21 cellular contexts compared by ENCODE assay signal in the genomic region with DNA sequence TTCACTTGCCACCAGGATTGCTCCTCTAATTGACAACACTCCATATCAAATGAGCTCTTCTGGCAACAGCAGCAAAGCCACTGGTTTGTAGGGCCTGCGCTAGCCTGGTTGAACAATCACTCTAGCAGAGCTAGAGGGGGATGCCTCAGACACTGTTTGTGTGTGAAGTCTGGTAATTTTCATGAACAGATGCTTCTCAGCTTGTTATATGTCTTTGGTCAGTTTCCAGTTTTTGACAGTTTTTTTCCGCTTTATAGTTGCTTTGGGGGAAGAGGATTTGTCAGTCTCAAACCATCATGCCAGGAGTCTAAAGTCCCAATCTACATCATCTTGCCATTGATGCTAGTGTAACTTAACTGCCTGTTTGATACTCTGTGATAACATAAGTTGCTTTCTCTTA.
DNase-seq lines count a peak whose midpoint lies in the region; FAIRE-seq and TF ChIP-seq lines count a peak whose summit lies in the region.
"Had no signal": no experiment of that assay in that cellular context is flagged by ENCODE, and none has a peak within 500 bp of the region (broad histone marks: within the 10 kb centered on the region; RNA-seq: fewer than 3 reads in every experiment).

No MANE protein-coding gene starts in this region.

- H3K4me1 ChIP-seq in astrocyte (ENCODE audit: insufficient read depth, low read length), result no peaks in the 10 kb centered on the region

- no peaks in the 10 kb centered on the region for H4K20me1 ChIP-seq in astrocyte (ENCODE audit: insufficient read depth, low read length)
- H4K20me1 ChIP-seq: BLaER1 had no signal

- no peak overlapping the region for H3K4me3 Mint-ChIP-seq in astrocyte (ENCODE audit: unreplicated experiment)
- no peak overlapping the region for H3K4me3 Mint-ChIP-seq in activated CD4-positive, alpha-beta memory T cell treated with anti-CD3 and anti-CD28 coated beads, Interleukin-2, amount 10 ng/mL, durations not matched to agents 7 days and 5 days
- H3K4me3 Mint-ChIP-seq: CD4-positive, alpha-beta T cell had no signal

- DNase-seq in HTR-8/SVneo (ENCODE audit: insufficient read length, low spot score) (no peak), astrocyte (ENCODE audit: low read depth) (no peak), fibroblast of peridontal ligament (ENCODE audit: extremely low read depth) (peak; percentile 13), T-helper 2 cell (no peak), T-helper 1 cell (no peak), NCI-H748 (lab: John Stamatoyannopoulos, UW; ENCODE audit: unreplicated experiment) (no peak)
- DNase-seq in activated CD4-positive, alpha-beta memory T cell treated with anti-CD3 and anti-CD28 coated beads, Interleukin-2, amount 10 ng/mL, durations not matched to agents 7 days and 5 days, result no peak
- DNase-seq: CD4-positive, alpha-beta T cell; GM23248; Kasumi-1; NCI-H1417; NCI-H187 treated with DMSO at 0.1 percent for 48 hours; NCI-H2107; NCI-H510A; NCI-H748 treated with DMSO at 0.1 percent for 48 hours; NK-92 treated with Interleukin-12 subunit alpha and Interleukin-12 subunit beta, amount 100 ng/mL, for 24 hours; SIG-M5; SK-N-SH had no signal

- peak overlapping the region; percentile 6 for H3K27ac Mint-ChIP-seq in astrocyte (ENCODE audit: unreplicated experiment)
- H3K27ac Mint-ChIP-seq in activated CD4-positive, alpha-beta memory T cell treated with anti-CD3 and anti-CD28 coated beads, Interleukin-2, amount 10 ng/mL, durations not matched to agents 7 days and 5 days, result no peak overlapping the region
- H3K27ac Mint-ChIP-seq: CD4-positive, alpha-beta T cell had no signal

- H3K27me3 ChIP-seq in astrocyte (ENCODE audit: insufficient read depth, low read length), result no peaks in the 10 kb centered on the region
- H3K27me3 ChIP-seq: BLaER1 had no signal

- no peaks in the 10 kb centered on the region for H3K9me3 Mint-ChIP-seq in astrocyte (ENCODE audit: unreplicated experiment)
- no peaks in the 10 kb centered on the region for H3K9me3 Mint-ChIP-seq in activated CD4-positive, alpha-beta memory T cell treated with anti-CD3 and anti-CD28 coated beads, Interleukin-2, amount 10 ng/mL, durations not matched to agents 7 days and 5 days

- no peak for TF ChIP-seq CTCF in astrocyte (IDR thresholded peaks at IDR 0.05; ENCODE audit: insufficient read depth, low read depth, low read length)

- peak; percentile 91 for FAIRE-seq in HTR-8/SVneo (lab: Jason Lieb, UNC)
- FAIRE-seq in astrocyte (lab: Jason Lieb, UNC), result no peak
- FAIRE-seq: G401.6, GM12892 had no signal

- H3K4me3 ChIP-seq in astrocyte (ENCODE audit: insufficient read depth, low read depth, low read length), result no peak overlapping the region
- H3K4me3 ChIP-seq: BLaER1, GM23248 had no signal

- CTCF ChIA-PET in activated CD4-positive, alpha-beta memory T cell treated with anti-CD3 and anti-CD28 coated beads, Interleukin-2, amount 10 ng/mL, durations not matched to agents 7 days and 5 days (lab: Charles Lee), result interaction anchor here (0.6 to 2.2 kb wide), 3 partner anchors 9 to 546 kb away, joined by 3 to 6 read pairs (median 4); no protein-coding TSS in a partner anchor

- peaks cover 3% of the 10 kb centered on the region for H3K36me3 Mint-ChIP-seq in astrocyte (ENCODE audit: low read depth, unreplicated experiment)
- peaks cover 5% of the 10 kb centered on the region for H3K36me3 Mint-ChIP-seq in activated CD4-positive, alpha-beta memory T cell treated with anti-CD3 and anti-CD28 coated beads, Interleukin-2, amount 10 ng/mL, durations not matched to agents 7 days and 5 days (ENCODE audit: low read depth)

- H3K9ac ChIP-seq in astrocyte (ENCODE audit: low read length), result no peak overlapping the region
- H3K9ac ChIP-seq: BLaER1, GM23248, SK-N-SH had no signal

- H2AFZ ChIP-seq in astrocyte (ENCODE audit: low read depth, low read length), result no peak overlapping the region
- H2AFZ ChIP-seq: GM23248 had no signal

- peaks cover 22% of the 10 kb centered on the region for H3K4me1 Mint-ChIP-seq in astrocyte (ENCODE audit: low read depth, unreplicated experiment)
- peaks cover 14% of the 10 kb centered on the region for H3K4me1 Mint-ChIP-seq in activated CD4-positive, alpha-beta memory T cell treated with anti-CD3 and anti-CD28 coated beads, Interleukin-2, amount 10 ng/mL, durations not matched to agents 7 days and 5 days

- POLR2A ChIA-PET in activated CD4-positive, alpha-beta memory T cell treated with anti-CD3 and anti-CD28 coated beads, Interleukin-2, amount 10 ng/mL, durations not matched to agents 7 days and 5 days (lab: Charles Lee), result no interaction called here

- no peaks in the 10 kb centered on the region for H3K79me2 ChIP-seq in astrocyte (ENCODE audit: insufficient read depth, low read length)

- H3K27me3 Mint-ChIP-seq in astrocyte (ENCODE audit: low read depth, unreplicated experiment), result no peaks in the 10 kb centered on the region
- no peaks in the 10 kb centered on the region for H3K27me3 Mint-ChIP-seq in activated CD4-positive, alpha-beta memory T cell treated with anti-CD3 and anti-CD28 coated beads, Interleukin-2, amount 10 ng/mL, durations not matched to agents 7 days and 5 days
- H3K27me3 Mint-ChIP-seq: CD4-positive, alpha-beta T cell had no signal

- H3K9me3 ChIP-seq in astrocyte (ENCODE audit: insufficient read depth, low read depth, low read length), result no peaks in the 10 kb centered on the region
- H3K9me3 ChIP-seq: BLaER1 had no signal

- no peak overlapping the region for H3K4me2 ChIP-seq in astrocyte (ENCODE audit: low read length)
- H3K4me2 ChIP-seq: BLaER1, SK-N-SH had no signal

- H3K36me3 ChIP-seq in astrocyte (ENCODE audit: insufficient read depth, low read length), result no peaks in the 10 kb centered on the region

- no peak overlapping the region for H3K27ac ChIP-seq in astrocyte (ENCODE audit: low read depth, low read length)
- H3K27ac ChIP-seq: BLaER1 had no signal
